In the genomic region with DNA sequence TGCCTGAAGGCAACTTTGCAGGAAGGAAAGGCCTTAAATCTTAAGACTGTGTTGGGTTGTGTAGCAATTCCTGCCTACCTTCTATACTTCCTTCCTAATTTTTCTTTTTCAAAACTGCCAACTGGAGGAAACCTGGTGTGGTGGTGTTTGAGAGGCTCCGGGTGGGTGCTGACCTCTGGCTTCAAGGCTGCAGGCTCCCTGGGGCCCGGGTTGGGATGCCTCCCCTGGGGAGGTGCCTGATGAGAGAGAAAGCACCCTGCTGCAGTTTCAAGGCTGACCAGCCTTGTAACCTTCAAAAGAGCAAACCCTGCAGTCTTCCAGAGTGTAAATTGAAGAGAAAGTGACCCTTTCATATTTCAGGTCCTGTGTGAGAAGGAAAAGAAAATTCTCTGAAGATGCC, we compare ENCODE assay signal across 16 cellular contexts. TPM values are rescaled to one million over a fixed set of nuclear protein-coding genes. Genes with fewer than 3 reads are reported as not detected.
DNase-seq lines count a peak whose midpoint lies in the region; ATAC-seq, FAIRE-seq and TF ChIP-seq lines count a peak whose summit lies in the region.
"Had no signal": no experiment of that assay in that cellular context is flagged by ENCODE, and none has a peak within 500 bp of the region (broad histone marks: within the 10 kb centered on the region; RNA-seq: fewer than 3 reads in every experiment).

No MANE protein-coding gene starts in this region.

- CTCF ChIA-PET in activated naive CD4-positive, alpha-beta T cell treated with anti-CD3 and anti-CD28 coated beads, Interleukin-2, amount 10 ng/mL, durations not matched to agents 7 days and 5 days (lab: Charles Lee) = no interaction called here

- H3K4me2 ChIP-seq in OCI-LY1 (ENCODE audit: low read length) = peak overlapping the region; percentile 25

- DNase-seq in activated naive CD4-positive, alpha-beta T cell treated with anti-CD3 and anti-CD28 coated beads, Interleukin-2, amount 10 ng/mL, durations not matched to agents 7 days and 5 days = no peak
- no peak for DNase-seq in activated naive CD4-positive, alpha-beta T cell treated with anti-CD3 and anti-CD28 coated beads, Interleukin-2, amount 50 U/mL, for 16 hours
- DNase-seq in endodermal cell (peak; percentile 45), spleen (no peak), C1 segment of cervical spinal cord (lab: John Stamatoyannopoulos, UW) (no peak), frontal cortex (ENCODE audit: low spot score in 2 of 2) (no peak)
- DNase-seq: Calu3; CD4-positive, alpha-beta T cell; MV-4-11; NCI-H1436 treated with DMSO at 0.1 percent for 48 hours; NCI-H2107; NCI-H526 treated with DMSO at 0.1 percent for 48 hours; Right ventricle myocardium superior had no signal

- no peaks in the 10 kb centered on the region for H3K9me2 ChIP-seq in OCI-LY1 (ENCODE audit: low read depth, low read length)

- H3K9ac ChIP-seq in OCI-LY1 (ENCODE audit: low read length) (peak overlapping the region; percentile 42; the same call in 1 of the 2 replicates), endodermal cell (ENCODE audit: extremely low read depth, low read length, poor library complexity, severe bottlenecking) (no peak overlapping the region)

- H3K9me3 Mint-ChIP-seq in activated naive CD4-positive, alpha-beta T cell treated with anti-CD3 and anti-CD28 coated beads, Interleukin-2, amount 10 ng/mL, durations not matched to agents 7 days and 5 days = no peaks in the 10 kb centered on the region
- no peaks in the 10 kb centered on the region for H3K9me3 Mint-ChIP-seq in endodermal cell
- H3K9me3 Mint-ChIP-seq: CD4-positive, alpha-beta T cell had no signal

- no peak overlapping the region for H3K4me3 Mint-ChIP-seq in activated naive CD4-positive, alpha-beta T cell treated with anti-CD3 and anti-CD28 coated beads, Interleukin-2, amount 10 ng/mL, durations not matched to agents 7 days and 5 days
- H3K4me3 Mint-ChIP-seq in endodermal cell = no peak overlapping the region
- H3K4me3 Mint-ChIP-seq: CD4-positive, alpha-beta T cell had no signal

- peaks cover 67% of the 10 kb centered on the region for H3K79me2 ChIP-seq in OCI-LY1 (ENCODE audit: insufficient read depth, low read length)

- H3K27me3 ChIP-seq in OCI-LY1 (ENCODE audit: insufficient read depth, low read length) (no peaks in the 10 kb centered on the region), endodermal cell (ENCODE audit: control insufficient read depth, insufficient read depth, low read length, poor library complexity, severe bottlenecking) (no peaks in the 10 kb centered on the region), spleen (replicated peaks in 1 of 7) (no peaks in the 10 kb centered on the region)

- no peak for TF ChIP-seq POLR2A in spleen (IDR thresholded peaks at IDR 0.05)

- no peaks in the 10 kb centered on the region for H3F3A ChIP-seq in OCI-LY1 (ENCODE audit: insufficient read depth, low read length)

- intact Hi-C loops in spleen (cut with DNase I; ENCODE audit: low total_unique reads) = no loop called here

- H3K36me3 ChIP-seq in OCI-LY1 (ENCODE audit: insufficient read depth, low read length) = peaks cover 77% of the 10 kb centered on the region; the same call in 1 of the 2 replicates
- H3K36me3 ChIP-seq in endodermal cell (ENCODE audit: control insufficient read depth, insufficient read depth, low read length) = no peaks in the 10 kb centered on the region
- peaks cover 0 to 46% (median 0%) of the 10 kb centered on the region in 6 donors for H3K36me3 ChIP-seq in spleen

- H3K4me3 ChIP-seq in OCI-LY1 (ENCODE audit: low read depth, low read length, poor library complexity, severe bottlenecking) (no peak overlapping the region), endodermal cell (ENCODE audit: low read length) (no peak overlapping the region), spleen (no peak overlapping the region)

- H4K20me1 ChIP-seq in OCI-LY1 (ENCODE audit: insufficient read depth, low read length) = no peaks in the 10 kb centered on the region

- H2AFZ ChIP-seq in OCI-LY1 (ENCODE audit: low read length) = no peak overlapping the region

- H3K9me3 ChIP-seq in OCI-LY1 (ENCODE audit: low read length) = no peaks in the 10 kb centered on the region
- H3K9me3 ChIP-seq in endodermal cell (ENCODE audit: control insufficient read depth, low read length) = no peaks in the 10 kb centered on the region
- no peaks in the 10 kb centered on the region for H3K9me3 ChIP-seq in spleen

- WGBS in endodermal cell (ENCODE audit: insufficient coverage in 1 of 2, insufficient read length in 1 of 2), 2 experiments = 73 to 87% methylated on average over 2 of the region's 2 CpGs
- WGBS in spleen, 5 donors = 17 to 56% (median 25%) methylated on average over 2 of the region's 2 CpGs

- FAIRE-seq in frontal cortex (lab: Jason Lieb, UNC) = no peak

- ATAC-seq in HG03135 (IDR thresholded peaks at IDR 0.05; ENCODE audit: unreplicated experiment) = no peak
- ATAC-seq: SK-N-SH treated with all-trans-retinoic acid at 6 μM for 48 hours had no signal

- H3K27me3 Mint-ChIP-seq in activated naive CD4-positive, alpha-beta T cell treated with anti-CD3 and anti-CD28 coated beads, Interleukin-2, amount 10 ng/mL, durations not matched to agents 7 days and 5 days = no peaks in the 10 kb centered on the region
- H3K27me3 Mint-ChIP-seq in endodermal cell (ENCODE audit: insufficient read depth) = no peaks in the 10 kb centered on the region
- H3K27me3 Mint-ChIP-seq: CD4-positive, alpha-beta T cell had no signal

- TF ChIP-seq CTCF in OCI-LY1 (IDR thresholded peaks at IDR 0.05; ENCODE audit: low read length) (no peak), endodermal cell (conservative IDR thresholded peaks at IDR 0.05) (no peak), spleen (IDR thresholded peaks at IDR 0.05 in 8 of 11, conservative IDR thresholded peaks at IDR 0.05 in 3 of 11) (no peak)

- peaks cover 17% of the 10 kb centered on the region for H3K36me3 Mint-ChIP-seq in activated naive CD4-positive, alpha-beta T cell treated with anti-CD3 and anti-CD28 coated beads, Interleukin-2, amount 10 ng/mL, durations not matched to agents 7 days and 5 days
- H3K36me3 Mint-ChIP-seq in endodermal cell (ENCODE audit: low read depth) = peaks cover 19% of the 10 kb centered on the region

- H3K4me1 Mint-ChIP-seq in activated naive CD4-positive, alpha-beta T cell treated with anti-CD3 and anti-CD28 coated beads, Interleukin-2, amount 10 ng/mL, durations not matched to agents 7 days and 5 days = no peaks in the 10 kb centered on the region
- peaks cover 43% of the 10 kb centered on the region for H3K4me1 Mint-ChIP-seq in endodermal cell

- peak overlapping the region; percentile 33 for H3K27ac Mint-ChIP-seq in activated naive CD4-positive, alpha-beta T cell treated with anti-CD3 and anti-CD28 coated beads, Interleukin-2, amount 10 ng/mL, durations not matched to agents 7 days and 5 days
- H3K27ac Mint-ChIP-seq in endodermal cell = no peak overlapping the region
- H3K27ac Mint-ChIP-seq: CD4-positive, alpha-beta T cell had no signal

- H3K27ac ChIP-seq in OCI-LY1 (ENCODE audit: low read depth, low read length, poor library complexity, severe bottlenecking) (peak overlapping the region; percentile 88), endodermal cell (ENCODE audit: low read depth, low read length) (peak overlapping the region; percentile 65), spleen (no peak overlapping the region)

- H3K4me1 ChIP-seq in OCI-LY1 (ENCODE audit: insufficient read depth, low read length, severe bottlenecking) (peaks cover 76% of the 10 kb centered on the region), endodermal cell (ENCODE audit: control insufficient read depth, insufficient read depth, low read length) (no peaks in the 10 kb centered on the region), spleen (peaks cover 0 to 27% (median 9%) of the 10 kb centered on the region in 6 donors)

RNA-seq across cellular contexts. Expression of a gene that starts 55.9 kb away (rescaled TPM):
- total RNA-seq in endodermal cell (100 to 1,000 TPM in 1 of 2 donors, 10 to 100 TPM in 1; 88.3 to 114 TPM), spleen (100 to 1,000 TPM in 2 of 7 donors, 10 to 100 TPM in 5; 47.0 to 131 (median 87.2) TPM), frontal cortex (31.0 TPM)
- polyA plus RNA-seq in endodermal cell (2013, experiment 1 of 2) = 70.0 TPM
- polyA plus RNA-seq in endodermal cell (2013, experiment 2 of 2) = 63.0 TPM
- polyA plus RNA-seq in spleen = 10 to 100 TPM in 2 of 3 donors, 1 to 10 TPM in 1; 9.8 to 18.0 (median 13.2) TPM

Comparison
In these comparisons a context has a peak if more than half of its experiments do, and no peak if none do; other contexts are left out.
1. H3K27ac ChIP-seq: peak in OCI-LY1 (single experiment) and endodermal cell (single experiment); none in spleen (0 of 8).